8 cellular contexts compared by ENCODE assay signal in the genomic region with DNA sequence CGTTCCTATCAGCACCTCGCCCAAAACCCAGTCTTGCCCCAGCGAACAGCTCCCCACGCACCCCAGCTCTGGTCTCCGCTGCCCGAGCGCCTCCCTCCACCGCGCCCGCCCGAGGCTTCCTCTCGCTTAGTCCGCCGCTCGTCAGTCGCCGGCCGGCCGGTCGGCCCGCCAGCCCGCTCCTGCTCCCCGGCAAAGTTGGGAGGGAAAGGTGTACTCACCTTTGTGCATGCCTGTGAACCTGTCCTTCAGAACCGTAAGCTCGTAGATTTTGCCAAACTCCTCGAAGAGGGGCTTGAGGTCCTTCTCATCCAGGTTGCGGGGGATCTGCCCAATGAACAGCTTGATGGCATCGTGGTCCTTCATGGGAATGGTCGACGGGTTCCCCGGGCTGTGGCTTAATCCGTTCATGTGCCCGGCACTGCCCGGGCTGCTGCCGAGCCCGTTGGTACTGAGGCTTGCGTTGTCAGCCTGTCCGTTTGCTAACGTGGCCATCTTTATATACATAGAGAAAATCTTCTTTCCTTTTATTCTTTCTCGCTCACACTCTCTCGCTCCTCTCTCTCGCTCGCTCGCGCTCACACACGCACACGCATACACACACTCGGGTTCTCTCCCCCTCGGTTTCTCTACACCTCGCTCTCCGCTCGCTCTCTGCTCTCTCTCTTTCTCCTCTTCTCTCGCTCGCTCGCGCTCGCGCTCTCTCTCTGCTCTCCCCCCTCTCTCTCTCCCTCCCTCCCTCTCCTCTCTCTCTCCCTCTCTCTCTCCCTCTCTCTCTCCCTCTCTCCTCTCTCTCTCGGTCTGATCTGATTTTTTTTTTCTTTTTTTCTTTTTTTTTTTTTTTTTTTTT. TPM values are rescaled to one million over a fixed set of nuclear protein-coding genes. Genes with fewer than 3 reads are reported as not detected.
DNase-seq lines count a peak whose midpoint lies in the region; ATAC-seq, FAIRE-seq and TF ChIP-seq lines count a peak whose summit lies in the region.

A gene (minus strand): TSS at position 661 of the 847 bp plus-strand sequence.

- no peaks in the 10 kb centered on the region for H3K9me1 ChIP-seq in keratinocyte (ENCODE audit: control insufficient read depth, extremely low read depth, insufficient read depth, low read length)

- H3K4me2 ChIP-seq in keratinocyte (ENCODE audit: control insufficient read depth, extremely low read depth, insufficient read depth, low read depth, low read length): peak within 1 kb of the TSS; percentile 92

- H3K9me3 ChIP-seq in keratinocyte (ENCODE audit: control insufficient read depth, low read depth, low read length) (no peaks in the 10 kb centered on the region), stomach (no peaks in the 10 kb centered on the region)

- no peaks in the 10 kb centered on the region for H4K20me1 ChIP-seq in keratinocyte (ENCODE audit: control insufficient read depth, extremely low read depth, insufficient read depth, low read length)

- H3K4me1 Mint-ChIP-seq in brain: peaks cover 57% of the 10 kb centered on the region

- H3K9ac ChIP-seq in keratinocyte (ENCODE audit: control insufficient read depth, extremely low read depth, insufficient read depth, low read length): peak within 1 kb of the TSS; percentile 53

- no peaks in the 10 kb centered on the region for H3K36me3 ChIP-seq in keratinocyte (ENCODE audit: control insufficient read depth in 2 of 2, extremely low read depth in 1 of 2, insufficient read depth in 2 of 2, low read length in 2 of 2)
- H3K36me3 ChIP-seq in stomach: no peaks in the 10 kb centered on the region

- H3K27me3 Mint-ChIP-seq in brain: peaks cover 69% of the 10 kb centered on the region

- H3K27ac ChIP-seq in keratinocyte (ENCODE audit: control insufficient read depth, insufficient read depth, low read length): no peak within 1 kb of the TSS
- H3K27ac ChIP-seq in stomach: peak within 1 kb of the TSS in 2 of 5 donors; percentile 13 to 29

- TF ChIP-seq EP300 in stomach (IDR thresholded peaks at IDR 0.05): no peak

- no peaks in the 10 kb centered on the region for H3K36me3 Mint-ChIP-seq in brain

- H3K9me3 Mint-ChIP-seq in brain: peaks cover 0 to 10% (median 2%) of the 10 kb centered on the region in 5 experiments

- TF ChIP-seq POLR2A in stomach (IDR thresholded peaks at IDR 0.05): no peak

- peak; percentile 30 for DNase-seq in DMS114 treated with DMSO at 0.1 percent for 48 hours (lab: John Stamatoyannopoulos, UW; ENCODE audit: unreplicated experiment)
- peak; percentile 46 for DNase-seq in NCI-H1694 (lab: John Stamatoyannopoulos, UW)
- no peak for DNase-seq in keratinocyte (ENCODE audit: low read depth, low spot score)
- no peak for DNase-seq in stomach
- no peak for DNase-seq in stimulated activated CD4-positive, alpha-beta T cell treated with anti-CD3 and anti-CD28 coated beads, Interleukin-4, amount 100 ng/mL, for 24 hours

- peak within 1 kb of the TSS; percentile 90 to 98 (median 95) for H3K4me3 Mint-ChIP-seq in brain

- ATAC-seq in HG03442 (IDR thresholded peaks at IDR 0.05; ENCODE audit: unreplicated experiment) (no peak), GM19035 (IDR thresholded peaks at IDR 0.05; ENCODE audit: unreplicated experiment) (no peak)

- H3K4me3 ChIP-seq in keratinocyte (ENCODE audit: control insufficient read depth in 2 of 3, extremely low read depth in 1 of 3, insufficient read depth in 2 of 3, low read depth in 1 of 3, low read length in 3 of 3) (peak within 1 kb of the TSS; percentile 57 to 84 (median 78)), stomach (peak within 1 kb of the TSS; percentile 51 to 71 (median 60))

- peak; percentile 9 for FAIRE-seq in keratinocyte (lab: Jason Lieb, UNC)

- H3K27me3 ChIP-seq in keratinocyte (ENCODE audit: control insufficient read depth, extremely low read depth, insufficient read depth, low read length) (peaks cover 60% of the 10 kb centered on the region), stomach (peaks cover 17 to 93% (median 57%) of the 10 kb centered on the region in 3 donors)

- H3K4me1 ChIP-seq in keratinocyte (ENCODE audit: control insufficient read depth, extremely low read depth, insufficient read depth, low read length) (peaks cover 3% of the 10 kb centered on the region), stomach (peaks cover 23 to 32% (median 28%) of the 10 kb centered on the region in 4 donors)

- 2 to 6% (median 3%) methylated on average over 53 to 59 of the region's 59 CpGs for WGBS in stomach, 5 donors

- intact Hi-C loops in stomach (cut with DNase I; ENCODE audit: low total_unique reads): no loop called here

- no peaks in the 10 kb centered on the region for H3K79me2 ChIP-seq in keratinocyte (ENCODE audit: control insufficient read depth, insufficient read depth, low read length)

- peak within 1 kb of the TSS; percentile 96 for H2AFZ ChIP-seq in keratinocyte (ENCODE audit: control insufficient read depth, low read length)

- H3K27ac Mint-ChIP-seq in brain: peak within 1 kb of the TSS; percentile 93 to 99 (median 98)

- dilution Hi-C loops in keratinocyte (cut with MboI; ENCODE audit: extremely low pct_ligation_motif_present, low sequenced_read_pairs): no loop called here

- TF ChIP-seq CTCF in brain (conservative IDR thresholded peaks at IDR 0.05): no peak
- no peak for TF ChIP-seq CTCF in keratinocyte (optimal IDR thresholded peaks at IDR 0.05 in 1 of 3, IDR thresholded peaks at IDR 0.05 in 1 of 3, conservative IDR thresholded peaks at IDR 0.05 in 1 of 3; ENCODE audit: extremely low read depth in 1 of 3, insufficient read depth in 2 of 3, low read length in 3 of 3)
- TF ChIP-seq CTCF in stomach (IDR thresholded peaks at IDR 0.05): no peak

RNA-seq across cellular contexts. Expression of the gene that starts here (rescaled TPM):
- polyA plus RNA-seq in brain (ENCODE audit: insufficient read depth, low read depth, low replicate concordance): 74.4 TPM
- polyA plus RNA-seq in keratinocyte: not detected in 3 replicates
- not detected for polyA plus RNA-seq in keratinocyte (2011; ENCODE audit: low read depth)
- polyA plus RNA-seq in keratinocyte (2011; cell fraction: cytosol; rRNA removed): not detected in 2 replicates
- polyA plus RNA-seq in keratinocyte (2011; cell fraction: nucleus; rRNA removed): not detected in 2 replicates
- not detected in 2 replicates for polyA plus RNA-seq in keratinocyte (2012; ENCODE audit: low replicate concordance)
- not detected in 3 replicates for polyA minus RNA-seq in keratinocyte
- polyA minus RNA-seq in keratinocyte (2011; cell fraction: cytosol; rRNA and poly(A)+ RNA removed): not detected
- not detected in 2 replicates for polyA minus RNA-seq in keratinocyte (2011; cell fraction: nucleus; rRNA and poly(A)+ RNA removed)
- 1 to 10 TPM in 3 of 5 donors, not detected in 2; 1.2 to 2.4 (median 1.6) TPM for total RNA-seq in stomach
- polyA plus RNA-seq in stomach: 1 to 10 TPM in 2 of 3 donors, under 1 TPM in 1; 0.93 to 2.4 (median 2.0) TPM

Comparison
In these comparisons a context has a peak if more than half of its experiments do, and no peak if none do; other contexts are left out.
1. RNA of the gene that starts here (polyA plus RNA-seq): 74.4 TPM in brain (single experiment); 0.93 to 2.4 TPM in stomach and not detected in keratinocyte; every median in the first group is over 10 times any median in the second.
2. DNase-seq: peak in DMS114 treated with DMSO at 0.1 percent for 48 hours (single experiment) and NCI-H1694 (single experiment); none in keratinocyte (single experiment), stomach (single experiment) and stimulated activated CD4-positive, alpha-beta T cell treated with anti-CD3 and anti-CD28 coated beads, Interleukin-4, amount 100 ng/mL, for 24 hours (single experiment).